8 cellular contexts compared by ENCODE assay signal in the genomic region with DNA sequence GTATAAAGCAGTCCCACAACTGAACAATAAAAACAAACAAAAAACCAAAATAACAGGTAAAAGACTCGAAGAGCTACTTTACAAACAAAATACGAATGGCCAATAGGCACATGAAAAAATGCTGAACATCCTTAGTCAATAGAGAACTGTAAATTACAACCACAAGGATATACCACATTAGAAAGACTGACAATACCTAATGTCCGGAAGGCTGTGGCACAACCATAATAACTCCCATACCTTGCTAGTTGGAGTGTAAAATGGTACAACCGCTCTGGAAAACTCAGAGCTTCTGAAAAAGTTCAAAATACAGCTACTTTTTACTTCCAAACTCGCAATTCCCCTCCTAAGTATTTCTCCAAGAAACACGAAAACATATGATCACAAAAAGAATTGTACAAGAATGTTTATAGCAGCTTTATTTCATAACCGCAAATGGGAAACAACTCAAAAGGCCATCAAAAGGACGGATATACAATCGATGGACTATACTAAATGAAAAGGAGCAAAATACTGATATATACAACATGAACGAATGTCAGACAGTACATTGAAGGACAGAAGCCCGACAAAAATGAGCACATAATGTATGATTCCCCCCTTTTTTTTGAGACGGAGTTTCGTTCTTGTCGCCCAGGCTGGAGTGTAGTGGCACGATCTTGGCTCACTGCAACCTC. TPM values are rescaled to one million over a fixed set of nuclear protein-coding genes. Genes with fewer than 3 reads are reported as not detected.
DNase-seq lines count a peak whose midpoint lies in the region; ATAC-seq and TF ChIP-seq lines count a peak whose summit lies in the region.

No MANE protein-coding gene starts in this region.

- peak overlapping the region; percentile 96 to 100 (median 99) for H3K9ac ChIP-seq in BLaER1 treated with 17β-estradiol and CSF1 and Interleukin-3, amounts not matched to agents 10 nM and 100 nM
- H3K9ac ChIP-seq in NT2/D1 (ENCODE audit: insufficient read length, low read depth), result no peak overlapping the region

- no peaks in the 10 kb centered on the region for H3K27me3 ChIP-seq in BLaER1 treated with 17β-estradiol and CSF1 and Interleukin-3, amounts not matched to agents 10 nM and 100 nM
- H3K27me3 ChIP-seq in NT2/D1 (ENCODE audit: insufficient read depth, insufficient read length), result no peaks in the 10 kb centered on the region
- H3K27me3 ChIP-seq in ectodermal cell (ENCODE audit: control insufficient read depth, insufficient read depth, low read length, poor library complexity, severe bottlenecking), result no peaks in the 10 kb centered on the region

- no peaks in the 10 kb centered on the region for H3K9me3 ChIP-seq in BLaER1 treated with 17β-estradiol and CSF1 and Interleukin-3, amounts not matched to agents 10 nM and 100 nM (replicated peaks in 1 of 11)
- H3K9me3 ChIP-seq in NT2/D1 (ENCODE audit: insufficient read depth, low read length) (no peaks in the 10 kb centered on the region), ectodermal cell (ENCODE audit: control insufficient read depth, low read length) (no peaks in the 10 kb centered on the region)

- peaks cover 5 to 61% (median 41%) of the 10 kb centered on the region in 11 experiments; a peak in 21 of 22 replicates for H3K36me3 ChIP-seq in BLaER1 treated with 17β-estradiol and CSF1 and Interleukin-3, amounts not matched to agents 10 nM and 100 nM
- H3K36me3 ChIP-seq in NT2/D1 (ENCODE audit: insufficient read depth, insufficient read length, low read length) (peaks cover 23% of the 10 kb centered on the region), ectodermal cell (ENCODE audit: control insufficient read depth, insufficient read depth, low read length) (no peaks in the 10 kb centered on the region)

- peak overlapping the region; percentile 100 for H3K27ac Mint-ChIP-seq in neural crest cell (ENCODE audit: unreplicated experiment)

- no peaks in the 10 kb centered on the region for H3K36me3 Mint-ChIP-seq in neural crest cell (ENCODE audit: low read depth)

- H3K27ac ChIP-seq in BLaER1 treated with 17β-estradiol and CSF1 and Interleukin-3, amounts not matched to agents 10 nM and 100 nM, result peak overlapping the region; percentile 97 to 100 (median 99)
- peak overlapping the region; percentile 99 for H3K27ac ChIP-seq in ectodermal cell (ENCODE audit: insufficient read depth, low read depth, low read length, poor library complexity, severe bottlenecking)

- WGBS in ectodermal cell, 2 experiments, result 83 to 84% methylated on average over 15 of the region's 15 CpGs

- no peaks in the 10 kb centered on the region for H3K9me3 Mint-ChIP-seq in neural crest cell

- H3K4me1 ChIP-seq in BLaER1 treated with 17β-estradiol and CSF1 and Interleukin-3, amounts not matched to agents 10 nM and 100 nM, result peaks cover 31 to 40% (median 35%) of the 10 kb centered on the region in 10 experiments
- H3K4me1 ChIP-seq in NT2/D1 (ENCODE audit: insufficient read depth, insufficient read length), result peaks cover 1% of the 10 kb centered on the region
- peaks cover 17% of the 10 kb centered on the region for H3K4me1 ChIP-seq in ectodermal cell (ENCODE audit: control insufficient read depth, insufficient read depth, low read length)

- DNase-seq in NT2/D1 (ENCODE audit: low read depth, low spot score), result no peak
- no peak for DNase-seq in neural crest cell (ENCODE audit: low read depth, low spot score)
- no peak for DNase-seq in NCI-H69 (lab: John Stamatoyannopoulos, UW)
- DNase-seq in NCI-H510A treated with DMSO at 0.1 percent for 48 hours (lab: John Stamatoyannopoulos, UW), result no peak
- DNase-seq in GM10266 (ENCODE audit: extremely low spot score), result no peak

- H3K27me3 Mint-ChIP-seq in neural crest cell (ENCODE audit: low read depth), result no peaks in the 10 kb centered on the region

- no peak for TF ChIP-seq CTCF in neural crest cell (conservative IDR thresholded peaks at IDR 0.05)
- TF ChIP-seq CTCF in GM10266 (IDR thresholded peaks at IDR 0.05; ENCODE audit: control insufficient read depth, insufficient read depth, low read depth, missing control alignments), result no peak

- no peak for ATAC-seq in HG02938 (IDR thresholded peaks at IDR 0.05; ENCODE audit: unreplicated experiment)

- peak overlapping the region; percentile 85 to 98 (median 94) for H3K4me2 ChIP-seq in BLaER1 treated with 17β-estradiol and CSF1 and Interleukin-3, amounts not matched to agents 10 nM and 100 nM

- peak overlapping the region; percentile 82 to 100 (median 94) for H3K4me3 ChIP-seq in BLaER1 treated with 17β-estradiol and CSF1 and Interleukin-3, amounts not matched to agents 10 nM and 100 nM
- H3K4me3 ChIP-seq in NT2/D1 (ENCODE audit: insufficient read length, low read depth), result peak overlapping the region; percentile 89
- peak overlapping the region; percentile 78 for H3K4me3 ChIP-seq in ectodermal cell (ENCODE audit: insufficient read depth, low read depth, low read length)

- peaks cover 10 to 69% (median 59%) of the 10 kb centered on the region in 11 experiments; a peak in 21 of 22 replicates for H4K20me1 ChIP-seq in BLaER1 treated with 17β-estradiol and CSF1 and Interleukin-3, amounts not matched to agents 10 nM and 100 nM

- H3K4me1 Mint-ChIP-seq in neural crest cell, result peaks cover 37% of the 10 kb centered on the region

- H3K4me3 Mint-ChIP-seq in neural crest cell, result peak overlapping the region; percentile 98

RNA-seq across cellular contexts. Expression of a gene that starts 2.3 kb away (rescaled TPM):
- polyA plus RNA-seq in ectodermal cell (2013, experiment 1 of 4), result 143 TPM
- polyA plus RNA-seq in ectodermal cell (2013, experiment 2 of 4), result 139 TPM
- polyA plus RNA-seq in ectodermal cell (2013, experiment 3 of 4), result 98.0 TPM
- polyA plus RNA-seq in ectodermal cell (2013, experiment 4 of 4), result 104 TPM
- total RNA-seq in neural crest cell, result 135 and 150 TPM in 2 replicates

RNA-seq across cellular contexts. Expression of a gene that starts 3.3 kb away (rescaled TPM):
- polyA plus RNA-seq in ectodermal cell (2013, experiment 1 of 4), result 36.6 TPM
- 36.5 TPM for polyA plus RNA-seq in ectodermal cell (2013, experiment 2 of 4)
- polyA plus RNA-seq in ectodermal cell (2013, experiment 3 of 4), result 28.5 TPM
- polyA plus RNA-seq in ectodermal cell (2013, experiment 4 of 4), result 30.5 TPM
- 35.7 and 41.1 TPM in 2 replicates for total RNA-seq in neural crest cell

RNA-seq across cellular contexts. Expression of a gene that starts 20.0 kb away (rescaled TPM):
- polyA plus RNA-seq in ectodermal cell (2013, experiment 1 of 4), result 52.9 TPM
- 48.5 TPM for polyA plus RNA-seq in ectodermal cell (2013, experiment 2 of 4)
- polyA plus RNA-seq in ectodermal cell (2013, experiment 3 of 4), result 57.2 TPM
- 73.4 TPM for polyA plus RNA-seq in ectodermal cell (2013, experiment 4 of 4)
- 25.3 and 25.5 TPM in 2 replicates for total RNA-seq in neural crest cell

RNA-seq across cellular contexts. Expression of a gene that starts 32.5 kb away (rescaled TPM):
- polyA plus RNA-seq in ectodermal cell (2013, experiment 1 of 4), result 0.17 TPM
- polyA plus RNA-seq in ectodermal cell (2013, experiment 2 of 4), result 0.41 TPM
- 0.21 TPM for polyA plus RNA-seq in ectodermal cell (2013, experiment 3 of 4)
- polyA plus RNA-seq in ectodermal cell (2013, experiment 4 of 4), result 0.45 TPM
- 0.16 and 0.27 TPM in 2 replicates for total RNA-seq in neural crest cell

RNA-seq across cellular contexts. Expression of a gene that starts 34.3 kb away (rescaled TPM):
- 16.4 TPM for polyA plus RNA-seq in ectodermal cell (2013, experiment 1 of 4)
- polyA plus RNA-seq in ectodermal cell (2013, experiment 2 of 4), result 11.8 TPM
- polyA plus RNA-seq in ectodermal cell (2013, experiment 3 of 4), result 13.8 TPM
- polyA plus RNA-seq in ectodermal cell (2013, experiment 4 of 4), result 16.6 TPM
- 12.1 and 14.3 TPM in 2 replicates for total RNA-seq in neural crest cell
